In genomic region chr14:71021347-71022014, GRCh38 we compare ENCODE assay signal across 14 cellular contexts.
A peak's percentile ranks its signal among the peaks of the same experiment; 100 is the strongest.
DNase-seq lines count a peak whose midpoint lies in the region; ATAC-seq, FAIRE-seq and TF ChIP-seq lines count a peak whose summit lies in the region.
"Had no signal": no experiment of that assay in that cellular context is flagged by ENCODE, and none has a peak within 500 bp of the region (broad histone marks: within the 10 kb centered on the region; RNA-seq: fewer than 3 reads in every experiment).

No MANE protein-coding gene starts in this region.

- TF ChIP-seq POLR2A in A549 (IDR thresholded peaks at IDR 0.05; ENCODE audit: low read length), result no peak
- no peak for TF ChIP-seq POLR2A in Peyer's patch (IDR thresholded peaks at IDR 0.05)

- CTCF ChIA-PET in A549 (lab: Yijun Ruan, JAX), result interaction anchor here (0.6 kb wide), 1 partner anchor 1793 kb away, joined by 3 read pairs; no protein-coding TSS in a partner anchor

- ATAC-seq in A549 (no peak), foreskin keratinocyte (peak; percentile 88), HG02642 (IDR thresholded peaks at IDR 0.05; ENCODE audit: poor library complexity, unreplicated experiment) (no peak)
- ATAC-seq: body of pancreas, heart right ventricle had no signal

- peaks cover 0 to 25% (median 2%) of the 10 kb centered on the region in 3 donors for H3K36me3 ChIP-seq in Peyer's patch

- no peaks in the 10 kb centered on the region for H3K27me3 ChIP-seq in foreskin keratinocyte
- H3K27me3 ChIP-seq in Peyer's patch, result no peaks in the 10 kb centered on the region
- H3K27me3 ChIP-seq: body of pancreas, heart right ventricle had no signal

- 23% methylated on average over 1 of the region's 1 CpG for WGBS in A549 (ENCODE audit: missing lambda C conversion rate)

- TF ChIP-seq CTCF in A549 (IDR thresholded peaks at IDR 0.05), result no peak
- TF ChIP-seq CTCF in foreskin keratinocyte (conservative IDR thresholded peaks at IDR 0.05), result no peak
- no peak for TF ChIP-seq CTCF in Peyer's patch (IDR thresholded peaks at IDR 0.05)

- no peak overlapping the region for H3K4me2 ChIP-seq in A549

- no peak for TF ChIP-seq RAD21 in A549 (conservative IDR thresholded peaks at IDR 0.05 in 1 of 2, IDR thresholded peaks at IDR 0.05 in 1 of 2)

- H3K4me3 ChIP-seq in A549 (no peak overlapping the region), Peyer's patch (no peak overlapping the region)
- H3K4me3 ChIP-seq: body of pancreas, heart right ventricle had no signal

- POLR2A ChIA-PET in A549 (lab: Yijun Ruan, JAX), result no interaction called here

- H3K4me1 ChIP-seq in A549, result peaks cover 3% of the 10 kb centered on the region; the same call in 1 of the 3 replicates
- H3K4me1 ChIP-seq in foreskin keratinocyte, result peaks cover 5% of the 10 kb centered on the region
- no peaks in the 10 kb centered on the region for H3K4me1 ChIP-seq in Peyer's patch
- H3K4me1 ChIP-seq: body of pancreas had no signal

- DNase-seq in A549 (ENCODE audit: low read depth in 1 of 2, low spot score in 1 of 2) (peak in 1 of 2 experiments; percentile 19), GM04503 (ENCODE audit: low read depth) (peak; percentile 81), SW480 (ENCODE audit: low spot score) (peak; percentile 56), foreskin keratinocyte (peak; percentile 74 to 82), ureter (ENCODE audit: low spot score) (no peak), Peyer's patch (no peak), SIG-M5 treated with dmso at 0.1 percent for 504 hours (lab: John Stamatoyannopoulos, UW; ENCODE audit: unreplicated experiment) (no peak)
- DNase-seq: body of pancreas; heart right ventricle; naive B cell; NCI-H510A treated with DMSO at 0.1 percent for 48 hours; stimulated activated CD4-positive, alpha-beta T cell treated with anti-CD3 and anti-CD28 coated beads, Interleukin-4, amount 100 ng/mL, for 24 hours; trophoblast cell had no signal

- no peak for FAIRE-seq in A549 (lab: Jason Lieb, UNC)

- H3K27ac ChIP-seq in A549 (no peak overlapping the region), foreskin keratinocyte (no peak overlapping the region), Peyer's patch (no peak overlapping the region)
- H3K27ac ChIP-seq: body of pancreas, heart right ventricle had no signal

- TF ChIP-seq EP300 in A549 (IDR thresholded peaks at IDR 0.05), result no peak

- H3K9me3 ChIP-seq in A549, result no peaks in the 10 kb centered on the region
- H3K9me3 ChIP-seq in Peyer's patch, result no peaks in the 10 kb centered on the region
- H3K9me3 ChIP-seq: body of pancreas had no signal

TF ChIP-seq in A549, 52 proteins besides CTCF, POLR2A, EP300 and RAD21:
- TF ChIP-seq CEBPB (IDR thresholded peaks at IDR 0.05) (no peak), GATA3 (IDR thresholded peaks at IDR 0.05; ENCODE audit: borderline replicate concordance) (0 out of 2 replicates have a peak, but pooled peaks have one; percentile 35), FOSL2 (IDR thresholded peaks at IDR 0.05) (0 out of 2 replicates have a peak, but pooled peaks have one; percentile 8), FOSL2 (CRISPR knock-in tag; IDR thresholded peaks at IDR 0.05) (no peak), JUNB (IDR thresholded peaks at IDR 0.05) (0 out of 2 replicates have a peak, but pooled peaks have one; percentile 17)
TF ChIP-seq in A549: peak in this region for 3.

Comparison
In these comparisons a context has a peak if more than half of its experiments do, and no peak if none do; other contexts are left out.
1. DNase-seq: peak in GM04503 (single experiment), SW480 (single experiment) and foreskin keratinocyte (2 of 2); none in ureter (single experiment), Peyer's patch (0 of 3) and SIG-M5 treated with dmso at 0.1 percent for 504 hours (single experiment).